ENCODE assay signal across 8 cellular contexts in the genomic region with DNA sequence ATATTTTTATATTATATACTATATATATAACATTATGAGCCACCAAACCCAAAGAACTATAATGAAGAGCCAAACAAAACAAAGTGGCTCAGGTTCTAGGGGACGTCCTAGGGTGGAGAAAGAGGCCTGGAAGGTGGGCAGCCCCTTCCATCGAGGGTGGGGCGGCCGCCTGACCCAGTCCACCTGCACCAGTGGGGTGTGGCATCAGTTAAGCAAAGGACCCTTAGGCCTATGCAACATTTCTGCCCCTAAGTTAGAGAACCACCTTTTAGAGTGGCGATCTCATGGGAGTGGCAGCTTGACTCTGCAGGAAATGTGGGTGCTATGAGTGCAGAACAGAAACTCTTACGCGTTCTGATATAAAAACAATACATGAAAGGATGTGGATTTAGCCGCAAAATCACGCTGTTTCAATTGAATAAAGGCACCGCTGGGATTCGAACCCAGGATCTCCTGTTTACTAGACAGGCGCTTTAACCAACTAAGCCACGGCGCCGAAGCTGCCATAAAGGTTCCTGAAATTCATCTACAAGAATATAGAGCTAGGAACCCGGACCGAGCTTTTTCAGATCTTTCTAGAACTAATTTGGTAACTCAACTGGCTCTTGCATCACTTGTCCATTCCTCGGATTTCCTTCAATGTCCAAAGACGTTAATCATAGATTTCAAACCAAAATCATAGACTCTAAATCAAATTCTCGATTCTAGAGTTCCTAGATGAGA. TPM values are rescaled to one million over a fixed set of nuclear protein-coding genes. Genes with fewer than 3 reads are reported as not detected.
A peak's percentile ranks its signal among the peaks of the same experiment; 100 is the strongest.
DNase-seq lines count a peak whose midpoint lies in the region; ATAC-seq and TF ChIP-seq lines count a peak whose summit lies in the region.

No MANE protein-coding gene starts in this region.

- peaks cover 0 to 2% (median 0%) of the 10 kb centered on the region in 7 donors for H3K9me3 Mint-ChIP-seq in CD14-positive monocyte

- H3K4me1 ChIP-seq in mesenchymal stem cell (ENCODE audit: control insufficient read depth, insufficient read depth, low read depth, low read length): peaks cover 13% of the 10 kb centered on the region

- H3K4ac ChIP-seq in mesenchymal stem cell (ENCODE audit: low read depth in 1 of 2, low read length in 2 of 2): no peak overlapping the region

- no peak overlapping the region for H4K8ac ChIP-seq in mesenchymal stem cell (ENCODE audit: low read length)

- H3K18ac ChIP-seq in mesenchymal stem cell (ENCODE audit: low read depth in 1 of 2, low read length in 2 of 2): no peak overlapping the region

- no peak overlapping the region for H2AK5ac ChIP-seq in mesenchymal stem cell (ENCODE audit: low read length, severe bottlenecking)

- H3K4me2 ChIP-seq in mesenchymal stem cell (ENCODE audit: low read length, poor library complexity, severe bottlenecking): no peak overlapping the region

- H2BK120ac ChIP-seq in mesenchymal stem cell (ENCODE audit: low read depth, low read length): no peak overlapping the region

- H3K14ac ChIP-seq in mesenchymal stem cell (ENCODE audit: low read length in 2 of 2): no peak overlapping the region

- H3K9me3 ChIP-seq in MG63 (no peaks in the 10 kb centered on the region), mesenchymal stem cell (ENCODE audit: control insufficient read depth, low read length) (no peaks in the 10 kb centered on the region)

- DNase-seq in CD14-positive monocyte (ENCODE audit: low spot score): no peak
- DNase-seq in MG63: peak; percentile 69
- DNase-seq in activated CD4-positive, CD25-positive, alpha-beta regulatory T cell treated with anti-CD3 and anti-CD28 coated beads, Interleukin-2, amount 50 U/mL, for 72 hours: peak; percentile 69
- peak; percentile 85 for DNase-seq in choroid plexus epithelial cell (ENCODE audit: low read depth)
- DNase-seq in mesenchymal stem cell: peak; percentile 88
- DNase-seq in stimulated activated CD8-positive, alpha-beta memory T cell treated with anti-CD3 and anti-CD28 coated beads, Interleukin-4, amount 100 ng/mL, for 24 hours (ENCODE audit: low read depth): peak; percentile 54

- H3K36me3 ChIP-seq in MG63: peaks cover 21% of the 10 kb centered on the region
- peaks cover 35 to 37% of the 10 kb centered on the region in 2 experiments for H3K36me3 ChIP-seq in mesenchymal stem cell (ENCODE audit: control insufficient read depth in 1 of 2, insufficient read depth in 2 of 2, low read depth in 1 of 2, low read length in 2 of 2)

- no peak overlapping the region for H2BK5ac ChIP-seq in mesenchymal stem cell (ENCODE audit: low read depth, low read length, poor library complexity, severe bottlenecking)

- no peak overlapping the region for H4K91ac ChIP-seq in mesenchymal stem cell (ENCODE audit: low read length)

- intact Hi-C loops in CD14-positive monocyte (cut with micrococcal nuclease): loop anchor here in 1 of 2 donors (1.0 kb wide), 1 partner anchor 23 kb away; the partner anchor contains the start of gene PFAS

- 31% methylated on average over 18 of the region's 20 CpGs for WGBS in mesenchymal stem cell

- H3K79me1 ChIP-seq in mesenchymal stem cell (replicated peaks; ENCODE audit: low read length, poor library complexity, severe bottlenecking): no peaks in the 10 kb centered on the region

- peaks cover 40% of the 10 kb centered on the region for H3K4me1 Mint-ChIP-seq in CD14-positive monocyte

- H2AFZ ChIP-seq in mesenchymal stem cell (ENCODE audit: low read depth, low read length): no peak overlapping the region

- H2BK15ac ChIP-seq in mesenchymal stem cell (ENCODE audit: low read depth, poor library complexity, severe bottlenecking): no peak overlapping the region

- H3K23ac ChIP-seq in mesenchymal stem cell (ENCODE audit: low read length in 2 of 2): no peak overlapping the region

- peak overlapping the region; percentile 50 for H3K4me3 ChIP-seq in MG63
- H3K4me3 ChIP-seq in choroid plexus epithelial cell (ENCODE audit: low read depth, low read length): peak overlapping the region; percentile 54
- peak overlapping the region in 1 of 2 experiments; percentile 75 for H3K4me3 ChIP-seq in mesenchymal stem cell (ENCODE audit: insufficient read depth in 1 of 2, low read depth in 1 of 2, low read length in 2 of 2)

- H3K27me3 ChIP-seq in MG63: no peaks in the 10 kb centered on the region
- H3K27me3 ChIP-seq in mesenchymal stem cell (ENCODE audit: control insufficient read depth in 1 of 2, insufficient read depth in 1 of 2, low read length in 2 of 2): no peaks in the 10 kb centered on the region

- TF ChIP-seq CTCF in CD14-positive monocyte (IDR thresholded peaks at IDR 0.05) (no peak), choroid plexus epithelial cell (conservative IDR thresholded peaks at IDR 0.05; ENCODE audit: low read depth, low read length) (no peak)

- ATAC-seq in GM19395 (IDR thresholded peaks at IDR 0.05; ENCODE audit: unreplicated experiment) (no peak), GM18502 (IDR thresholded peaks at IDR 0.05; ENCODE audit: poor library complexity, unreplicated experiment) (no peak)

- peaks cover 0 to 2% (median 0%) of the 10 kb centered on the region in 3 donors for H3K27me3 Mint-ChIP-seq in CD14-positive monocyte (ENCODE audit: low read depth in 3 of 3)

- peaks cover 46 to 47% of the 10 kb centered on the region in 2 donors for H3K36me3 Mint-ChIP-seq in CD14-positive monocyte

- H3K27ac ChIP-seq in mesenchymal stem cell (ENCODE audit: low read length, poor library complexity, severe bottlenecking): peak overlapping the region; percentile 46

- no peak overlapping the region for H2BK12ac ChIP-seq in mesenchymal stem cell (ENCODE audit: low read length in 2 of 2)

- H3K4me3 Mint-ChIP-seq in CD14-positive monocyte: peak overlapping the region; percentile 80 to 86

- H3K27ac Mint-ChIP-seq in CD14-positive monocyte: peak overlapping the region; percentile 69 to 86 (median 81)

- peak overlapping the region; percentile 85 for H3K9ac ChIP-seq in mesenchymal stem cell (ENCODE audit: low read length)

RNA-seq across cellular contexts. Expression of gene AURKB, which starts 15.6 kb away (rescaled TPM):
- under 1 TPM; 0.38 to 0.79 TPM for polyA plus RNA-seq in CD14-positive monocyte
- total RNA-seq in MG63 (2014; rRNA removed; shearing (Covaris generic); ENCODE audit: low replicate concordance): 89.2 and 119 TPM in 2 replicates
- 11.5 TPM for polyA plus RNA-seq in mesenchymal stem cell (2013, experiment 1 of 2)
- 11.0 TPM for polyA plus RNA-seq in mesenchymal stem cell (2013, experiment 2 of 2)

RNA-seq across cellular contexts. Expression of gene CTC1, which starts 21.9 kb away (rescaled TPM):
- polyA plus RNA-seq in CD14-positive monocyte: 1 to 10 TPM; 2.2 to 4.1 TPM
- 4.2 and 25.8 TPM in 2 replicates for total RNA-seq in MG63 (2014; rRNA removed; shearing (Covaris generic); ENCODE audit: low replicate concordance)
- 6.3 TPM for polyA plus RNA-seq in mesenchymal stem cell (2013, experiment 1 of 2)
- polyA plus RNA-seq in mesenchymal stem cell (2013, experiment 2 of 2): 5.4 TPM

RNA-seq across cellular contexts. Expression of gene PFAS, which starts 23.1 kb away (rescaled TPM):
- 1 to 10 TPM; 4.1 to 4.4 TPM for polyA plus RNA-seq in CD14-positive monocyte
- total RNA-seq in MG63 (2014; rRNA removed; shearing (Covaris generic); ENCODE audit: low replicate concordance): 72.8 and 82.7 TPM in 2 replicates
- polyA plus RNA-seq in mesenchymal stem cell (2013, experiment 1 of 2): 7.3 TPM
- 6.8 TPM for polyA plus RNA-seq in mesenchymal stem cell (2013, experiment 2 of 2)

RNA-seq across cellular contexts. Expression of gene BORCS6, which starts 36.0 kb away (rescaled TPM):
- 10 to 100 TPM; 13.9 to 14.1 TPM for polyA plus RNA-seq in CD14-positive monocyte
- 8.6 and 17.3 TPM in 2 replicates for total RNA-seq in MG63 (2014; rRNA removed; shearing (Covaris generic); ENCODE audit: low replicate concordance)
- 5.7 TPM for polyA plus RNA-seq in mesenchymal stem cell (2013, experiment 1 of 2)
- polyA plus RNA-seq in mesenchymal stem cell (2013, experiment 2 of 2): 5.5 TPM

RNA-seq across cellular contexts. Expression of gene TMEM107, which starts 49.8 kb away (rescaled TPM):
- polyA plus RNA-seq in CD14-positive monocyte: 10 to 100 TPM; 31.4 to 37.4 TPM
- 17.6 and 25.6 TPM in 2 replicates for total RNA-seq in MG63 (2014; rRNA removed; shearing (Covaris generic); ENCODE audit: low replicate concordance)
- polyA plus RNA-seq in mesenchymal stem cell (2013, experiment 1 of 2): 9.0 TPM
- 9.7 TPM for polyA plus RNA-seq in mesenchymal stem cell (2013, experiment 2 of 2)
